ENCODE assay signal across 14 cellular contexts in genomic region chr3:133693821-133694220, GRCh38. TPM values are rescaled to one million over a fixed set of nuclear protein-coding genes. Genes with fewer than 3 reads are reported as not detected.
DNase-seq lines count a peak whose midpoint lies in the region; ATAC-seq and TF ChIP-seq lines count a peak whose summit lies in the region.
"Had no signal": no experiment of that assay in that cellular context is flagged by ENCODE, and none has a peak within 500 bp of the region (broad histone marks: within the 10 kb centered on the region; RNA-seq: fewer than 3 reads in every experiment).

No MANE protein-coding gene starts in this region.

- ATAC-seq in Panc1 (peak; percentile 49; the same call in 1 of the 2 replicates), HG02981 (IDR thresholded peaks at IDR 0.05; ENCODE audit: unreplicated experiment) (no peak)
- ATAC-seq in activated naive CD8-positive, alpha-beta T cell treated with anti-CD3 and anti-CD28 coated beads, Interleukin-2, amount 50 U/mL, for 24 hours, result no peak

- DNase-seq in M059J (ENCODE audit: low read depth) (peak; percentile 53), Panc1 (ENCODE audit: low read depth, low spot score) (no peak), myocyte (ENCODE audit: low read depth) (peak; percentile 7), superior temporal gyrus (ENCODE audit: extremely low spot score) (no peak)
- no peak for DNase-seq in activated naive CD8-positive, alpha-beta T cell treated with anti-CD3 and anti-CD28 coated beads, Interleukin-2, amount 50 U/mL, for 24 hours
- DNase-seq: ACHN; BE2C; C1 segment of cervical spinal cord; CD4-positive, CD25-positive, alpha-beta regulatory T cell; CD8-positive, alpha-beta memory T cell; COR-L47; HCEC 1CT had no signal

- intact Hi-C loops in Panc1 (cut with micrococcal nuclease; ENCODE audit: unreplicated experiment), result no loop called here

- peaks cover 6% of the 10 kb centered on the region for H3K4me1 Mint-ChIP-seq in activated naive CD8-positive, alpha-beta T cell treated with anti-CD3 and anti-CD28 coated beads, Interleukin-2, amount 50 U/mL, for 24 hours
- H3K4me1 Mint-ChIP-seq: CD4-positive, CD25-positive, alpha-beta regulatory T cell; CD8-positive, alpha-beta memory T cell had no signal

- H3K36me3 ChIP-seq in Panc1 (ENCODE audit: control insufficient read depth, insufficient read depth, low read length), result no peaks in the 10 kb centered on the region
- H3K36me3 ChIP-seq: BE2C had no signal

- no peak overlapping the region for H3K4me3 Mint-ChIP-seq in activated naive CD8-positive, alpha-beta T cell treated with anti-CD3 and anti-CD28 coated beads, Interleukin-2, amount 50 U/mL, for 24 hours
- H3K4me3 Mint-ChIP-seq: CD4-positive, CD25-positive, alpha-beta regulatory T cell; CD8-positive, alpha-beta memory T cell; IgD-negative memory B cell had no signal

- no peaks in the 10 kb centered on the region; the same call in 1 of the 2 replicates for H3K27me3 ChIP-seq in Panc1 (ENCODE audit: control insufficient read depth, insufficient read depth, low read length)
- H3K27me3 ChIP-seq: BE2C had no signal

- H3K27me3 Mint-ChIP-seq in activated naive CD8-positive, alpha-beta T cell treated with anti-CD3 and anti-CD28 coated beads, Interleukin-2, amount 50 U/mL, for 24 hours, result peaks cover 3% of the 10 kb centered on the region
- H3K27me3 Mint-ChIP-seq: CD4-positive, CD25-positive, alpha-beta regulatory T cell; IgD-negative memory B cell had no signal

- peaks cover 7% of the 10 kb centered on the region; the same call in 1 of the 2 replicates for H3K9me3 ChIP-seq in Panc1 (ENCODE audit: control insufficient read depth, insufficient read depth, low read depth, low read length)
- H3K9me3 ChIP-seq: BE2C had no signal

- BruUV-seq in Panc1 (replicated peaks; lab: Mats Ljungman, UMichigan), result no TSS peak

- H3K9me3 Mint-ChIP-seq in activated naive CD8-positive, alpha-beta T cell treated with anti-CD3 and anti-CD28 coated beads, Interleukin-2, amount 50 U/mL, for 24 hours, result no peaks in the 10 kb centered on the region

- no peak for TF ChIP-seq CTCF in Panc1 (IDR thresholded peaks at IDR 0.05)

- POLR2A ChIA-PET in Panc1 (lab: Charles Lee), result no interaction called here

- in situ Hi-C loops in Panc1 (cut with HindIII; ENCODE audit: low pct_unique_long_range_greater_than_20kb, low sequenced_read_pairs), result no loop called here

- no peak overlapping the region for H3K4me3 ChIP-seq in Panc1 (ENCODE audit: low read depth in 2 of 2, low read length in 2 of 2)

- CTCF ChIA-PET in Panc1 (lab: Charles Lee), result no interaction called here

- H3K4me1 ChIP-seq in Panc1 (ENCODE audit: control insufficient read depth, insufficient read depth, low read length), result no peaks in the 10 kb centered on the region
- H3K4me1 ChIP-seq: BE2C had no signal

- no peak overlapping the region for H3K27ac Mint-ChIP-seq in activated naive CD8-positive, alpha-beta T cell treated with anti-CD3 and anti-CD28 coated beads, Interleukin-2, amount 50 U/mL, for 24 hours
- H3K27ac Mint-ChIP-seq: CD4-positive, CD25-positive, alpha-beta regulatory T cell; IgD-negative memory B cell had no signal

- no peaks in the 10 kb centered on the region for H3K36me3 Mint-ChIP-seq in activated naive CD8-positive, alpha-beta T cell treated with anti-CD3 and anti-CD28 coated beads, Interleukin-2, amount 50 U/mL, for 24 hours (ENCODE audit: low read depth)
- H3K36me3 Mint-ChIP-seq: CD4-positive, CD25-positive, alpha-beta regulatory T cell; IgD-negative memory B cell had no signal

- no peak overlapping the region for H3K27ac ChIP-seq in Panc1 (ENCODE audit: low read length)

RNA-seq across cellular contexts. Expression of gene TOPBP1, which starts 32.1 kb away (rescaled TPM):
- 53.5 and 56.8 TPM in 2 replicates for total RNA-seq in M059J (2014; rRNA removed; shearing (Covaris generic))
- total RNA-seq in Panc1 (2021; ENCODE audit: unreplicated experiment), result 78.4 TPM
- polyA plus RNA-seq in Panc1 (2012; ENCODE audit: insufficient read length), result 32.6 TPM
- 24.0 and 27.8 TPM in 2 replicates for total RNA-seq in myocyte
- polyA plus RNA-seq in myocyte (2012), result 5.3 TPM

RNA-seq across cellular contexts. Expression of gene TF, which starts 52.4 kb away (rescaled TPM):
- not detected in 2 replicates for total RNA-seq in M059J (2014; rRNA removed; shearing (Covaris generic))
- 9.5 TPM for total RNA-seq in Panc1 (2021; ENCODE audit: unreplicated experiment)
- polyA plus RNA-seq in Panc1 (2012; ENCODE audit: insufficient read length), result 7.0 TPM
- total RNA-seq in myocyte, result under 0.01 and 0.08 TPM in 2 replicates
- polyA plus RNA-seq in myocyte (2012), result 0.58 TPM
- polyA plus RNA-seq: CD4-positive, CD25-positive, alpha-beta regulatory T cell; CD8-positive, alpha-beta memory T cell; IgD-negative memory B cell had no signal

Comparison
In these comparisons a context has a peak if more than half of its experiments do, and no peak if none do; other contexts are left out.
1. DNase-seq: peak in M059J (single experiment) and myocyte (single experiment); none in Panc1 (single experiment), activated naive CD8-positive, alpha-beta T cell treated with anti-CD3 and anti-CD28 coated beads, Interleukin-2, amount 50 U/mL, for 24 hours (single experiment) and superior temporal gyrus (single experiment).